Comparison of ENCODE assay signal across 9 cellular contexts in genomic region chr12:47547077-47547476, GRCh38.
DNase-seq lines count a peak whose midpoint lies in the region; ATAC-seq, FAIRE-seq and TF ChIP-seq lines count a peak whose summit lies in the region.
"Had no signal": no experiment of that assay in that cellular context is flagged by ENCODE, and none has a peak within 500 bp of the region (broad histone marks: within the 10 kb centered on the region; RNA-seq: fewer than 3 reads in every experiment).

No MANE protein-coding gene starts in this region.

- no peaks in the 10 kb centered on the region for H3K36me3 ChIP-seq in neutrophil

- H3K27me3 Mint-ChIP-seq in activated CD4-positive, alpha-beta memory T cell treated with anti-CD3 and anti-CD28 coated beads for 36 hours: peaks cover 4% of the 10 kb centered on the region

- CTCF ChIA-PET in activated CD4-positive, alpha-beta memory T cell treated with anti-CD3 and anti-CD28 coated beads for 36 hours (lab: Charles Lee): interaction anchor here (1.0 to 1.4 kb wide), 3 partner anchors 35 to 140 kb away, joined by 3 to 5 read pairs (median 3); no protein-coding TSS in a partner anchor

- no peaks in the 10 kb centered on the region for H3K4me1 Mint-ChIP-seq in activated CD4-positive, alpha-beta memory T cell treated with anti-CD3 and anti-CD28 coated beads for 36 hours (ENCODE audit: low read depth)

- H3K27me3 ChIP-seq in neutrophil: no peaks in the 10 kb centered on the region

- intact Hi-C loops in activated CD4-positive, alpha-beta memory T cell treated with anti-CD3 and anti-CD28 coated beads for 36 hours (cut with micrococcal nuclease): no loop called here

- FAIRE-seq in G401.6 (lab: Jason Lieb, UNC): peak; percentile 79

- H3K27ac Mint-ChIP-seq in activated CD4-positive, alpha-beta memory T cell treated with anti-CD3 and anti-CD28 coated beads for 36 hours: no peak overlapping the region

- ATAC-seq in stimulated activated naive CD8-positive, alpha-beta T cell treated with anti-CD3 and anti-CD28 coated beads, Interleukin-15, Interleukin-2, amounts not matched to agents 100 U/mL and 50 U/mL, for 24 hours: no peak
- ATAC-seq in HG03457 (IDR thresholded peaks at IDR 0.05; ENCODE audit: unreplicated experiment) (no peak), GM19023 (IDR thresholded peaks at IDR 0.05; ENCODE audit: unreplicated experiment) (no peak)

- POLR2A ChIA-PET in activated CD4-positive, alpha-beta memory T cell treated with anti-CD3 and anti-CD28 coated beads for 36 hours (lab: Charles Lee): no interaction called here

- no peak overlapping the region for H3K4me3 ChIP-seq in neutrophil (ENCODE audit: low read depth in 1 of 2, low read length in 1 of 2)

- H3K4me1 ChIP-seq in neutrophil (ENCODE audit: control insufficient read depth in 1 of 2, insufficient read depth in 1 of 2, low read depth in 1 of 2, low read length in 1 of 2): peaks cover 34 to 38% of the 10 kb centered on the region in 2 experiments
- H3K4me1 ChIP-seq: parathyroid adenoma had no signal

- H3K9me3 ChIP-seq in neutrophil: no peaks in the 10 kb centered on the region

- DNase-seq in NCI-H460 (ENCODE audit: extremely low read depth, low read depth): peak; percentile 21
- DNase-seq in dermis microvascular lymphatic vessel endothelial cell (ENCODE audit: low read depth in 2 of 2): peak; percentile 24 to 64
- DNase-seq in stimulated activated naive CD8-positive, alpha-beta T cell treated with anti-CD3 and anti-CD28 coated beads, Interleukin-15, Interleukin-2, amounts not matched to agents 100 U/mL and 50 U/mL, for 24 hours: no peak
- DNase-seq in activated CD4-positive, alpha-beta memory T cell treated with anti-CD3 and anti-CD28 coated beads for 36 hours: no peak

- H3K9me3 Mint-ChIP-seq in activated CD4-positive, alpha-beta memory T cell treated with anti-CD3 and anti-CD28 coated beads for 36 hours: no peaks in the 10 kb centered on the region

- peak overlapping the region; percentile 75 for H3K27ac ChIP-seq in neutrophil
- H3K27ac ChIP-seq: parathyroid adenoma had no signal

- no peak for TF ChIP-seq CTCF in neutrophil (IDR thresholded peaks at IDR 0.05)

- H3K4me3 Mint-ChIP-seq in activated CD4-positive, alpha-beta memory T cell treated with anti-CD3 and anti-CD28 coated beads for 36 hours: no peak overlapping the region

- no peaks in the 10 kb centered on the region for H3K36me3 Mint-ChIP-seq in activated CD4-positive, alpha-beta memory T cell treated with anti-CD3 and anti-CD28 coated beads for 36 hours

Comparison
In these comparisons a context has a peak if more than half of its experiments do, and no peak if none do; other contexts are left out.
1. DNase-seq: peak in NCI-H460 (single experiment) and dermis microvascular lymphatic vessel endothelial cell (2 of 2); none in stimulated activated naive CD8-positive, alpha-beta T cell treated with anti-CD3 and anti-CD28 coated beads, Interleukin-15, Interleukin-2, amounts not matched to agents 100 U/mL and 50 U/mL, for 24 hours (single experiment) and activated CD4-positive, alpha-beta memory T cell treated with anti-CD3 and anti-CD28 coated beads for 36 hours (single experiment).